Comparison of ENCODE assay signal across 8 cellular contexts in genomic region chr14:65255583-65256443, GRCh38.
A peak's percentile ranks its signal among the peaks of the same experiment; 100 is the strongest.
DNase-seq lines count a peak whose midpoint lies in the region; ATAC-seq and TF ChIP-seq lines count a peak whose summit lies in the region.

No MANE protein-coding gene starts in this region.

- no peaks in the 10 kb centered on the region for H4K20me1 ChIP-seq in PC-3 (ENCODE audit: low read length)

- H2AFZ ChIP-seq in PC-3 (ENCODE audit: low read length), result peak overlapping the region; percentile 36

- peaks cover 4% of the 10 kb centered on the region; the same call in 1 of the 2 replicates for H3K36me3 ChIP-seq in PC-3 (ENCODE audit: low read depth, low read length)
- H3K36me3 ChIP-seq in iPS DF 6.9 (ENCODE audit: control insufficient read depth, insufficient read depth, low read length), result no peaks in the 10 kb centered on the region

- H3K27ac ChIP-seq in PC-3 (ENCODE audit: low read length) (peak overlapping the region; percentile 96), iPS DF 6.9 (ENCODE audit: low read length) (no peak overlapping the region)

- intact Hi-C loops in activated naive CD4-positive, alpha-beta T cell treated with anti-CD3 and anti-CD28 coated beads for 36 hours (cut with micrococcal nuclease), result no loop called here
- intact Hi-C loops in PC-3 (cut with micrococcal nuclease), result loop anchor here (1.0 to 2.0 kb wide), 6 partner anchors 22 to 156 kb away; partner anchors contain the start of gene FUT8

- no peak for ATAC-seq in activated naive CD4-positive, alpha-beta T cell treated with anti-CD3 and anti-CD28 coated beads, Interleukin-2, amount 50 U/mL, for 72 hours
- ATAC-seq in PC-3 (peak; percentile 62), HG03520 (IDR thresholded peaks at IDR 0.05; ENCODE audit: unreplicated experiment) (no peak), GM19035 (IDR thresholded peaks at IDR 0.05; ENCODE audit: unreplicated experiment) (no peak)

- H3F3A ChIP-seq in PC-3 (ENCODE audit: low read length, unreplicated experiment), result no peaks in the 10 kb centered on the region

- H3K27me3 ChIP-seq in PC-3 (ENCODE audit: low read length), result no peaks in the 10 kb centered on the region
- no peaks in the 10 kb centered on the region for H3K27me3 ChIP-seq in iPS DF 6.9 (ENCODE audit: control insufficient read depth, insufficient read depth, low read length)

- H3K4me1 ChIP-seq in PC-3 (ENCODE audit: insufficient read depth, low read length) (peaks cover 58% of the 10 kb centered on the region), iPS DF 6.9 (ENCODE audit: control insufficient read depth, insufficient read depth, low read length) (peaks cover 6% of the 10 kb centered on the region)

- H3K36me3 Mint-ChIP-seq in activated naive CD4-positive, alpha-beta T cell treated with anti-CD3 and anti-CD28 coated beads for 36 hours (ENCODE audit: low read depth), result no peaks in the 10 kb centered on the region
- peaks cover 0 to 4% of the 10 kb centered on the region in 2 donors for H3K36me3 Mint-ChIP-seq in activated naive CD4-positive, alpha-beta T cell treated with anti-CD3 and anti-CD28 coated beads, Interleukin-2, amount 50 U/mL, for 72 hours
- H3K36me3 Mint-ChIP-seq in type B pancreatic cell, result no peaks in the 10 kb centered on the region

- peak overlapping the region; percentile 81 for H3K9ac ChIP-seq in PC-3 (ENCODE audit: low read length)

- H3K4me3 ChIP-seq in PC-3 (ENCODE audit: low read length) (peak overlapping the region; percentile 34; the same call in 1 of the 2 replicates), iPS DF 6.9 (ENCODE audit: low read length) (no peak overlapping the region)

- peaks cover 3% of the 10 kb centered on the region for H3K9me3 Mint-ChIP-seq in activated naive CD4-positive, alpha-beta T cell treated with anti-CD3 and anti-CD28 coated beads for 36 hours
- H3K9me3 Mint-ChIP-seq in activated naive CD4-positive, alpha-beta T cell treated with anti-CD3 and anti-CD28 coated beads, Interleukin-2, amount 50 U/mL, for 72 hours, result peaks cover 3 to 4% of the 10 kb centered on the region in 2 donors
- peaks cover 11% of the 10 kb centered on the region for H3K9me3 Mint-ChIP-seq in type B pancreatic cell

- no peak overlapping the region for H3K27ac Mint-ChIP-seq in activated naive CD4-positive, alpha-beta T cell treated with anti-CD3 and anti-CD28 coated beads for 36 hours
- H3K27ac Mint-ChIP-seq in activated naive CD4-positive, alpha-beta T cell treated with anti-CD3 and anti-CD28 coated beads, Interleukin-2, amount 50 U/mL, for 72 hours, result no peak overlapping the region
- peak overlapping the region; percentile 97 for H3K27ac Mint-ChIP-seq in type B pancreatic cell

- POLR2A ChIA-PET in PC-3 (lab: Charles Lee; ENCODE audit: unreplicated experiment), result interaction anchor here (0.5 to 0.8 kb wide), 4 partner anchors 48 to 355 kb away, joined by 3 to 5 read pairs (median 3); no protein-coding TSS in a partner anchor

- TF ChIP-seq CTCF in PC-3 (conservative IDR thresholded peaks at IDR 0.05; ENCODE audit: low read depth, low read length) (no peak), type B pancreatic cell (conservative IDR thresholded peaks at IDR 0.05) (no peak)

- H3K27me3 Mint-ChIP-seq in activated naive CD4-positive, alpha-beta T cell treated with anti-CD3 and anti-CD28 coated beads for 36 hours (ENCODE audit: low read depth), result no peaks in the 10 kb centered on the region
- no peaks in the 10 kb centered on the region for H3K27me3 Mint-ChIP-seq in type B pancreatic cell

- BruUV-seq in PC-3 (replicated peaks; lab: Mats Ljungman, UMichigan), result no TSS peak

- H3K79me2 ChIP-seq in PC-3 (ENCODE audit: low read length), result 0 out of 2 replicates have a peak, but pooled peaks cover 9% of the 10 kb centered on the region

- H3K4me3 Mint-ChIP-seq in activated naive CD4-positive, alpha-beta T cell treated with anti-CD3 and anti-CD28 coated beads for 36 hours, result no peak overlapping the region
- H3K4me3 Mint-ChIP-seq in type B pancreatic cell, result peak overlapping the region; percentile 81

- DNase-seq in activated naive CD4-positive, alpha-beta T cell treated with anti-CD3 and anti-CD28 coated beads for 36 hours, result peak; percentile 17
- DNase-seq in activated naive CD4-positive, alpha-beta T cell treated with anti-CD3 and anti-CD28 coated beads, Interleukin-2, amount 50 U/mL, for 72 hours (ENCODE audit: low spot score in 2 of 2), result no peak
- peak; percentile 95 for DNase-seq in PC-3
- DNase-seq in iPS DF 6.9 (ENCODE audit: low read depth, low spot score), result peak; percentile 85
- peak; percentile 73 for DNase-seq in type B pancreatic cell (ENCODE audit: extremely low spot score, unreplicated experiment)
- DNase-seq in stimulated activated CD4-positive, alpha-beta T cell treated with anti-CD3 and anti-CD28 coated beads, Interleukin-4, amount 100 ng/mL, for 1 hour, result no peak

- peaks cover 25% of the 10 kb centered on the region for H3K4me1 Mint-ChIP-seq in activated naive CD4-positive, alpha-beta T cell treated with anti-CD3 and anti-CD28 coated beads for 36 hours (ENCODE audit: low read depth)
- peaks cover 46% of the 10 kb centered on the region for H3K4me1 Mint-ChIP-seq in type B pancreatic cell (ENCODE audit: unreplicated experiment)

- CTCF ChIA-PET in activated naive CD4-positive, alpha-beta T cell treated with anti-CD3 and anti-CD28 coated beads for 36 hours (lab: Charles Lee), result interaction anchor here (0.8 to 1.3 kb wide), 2 partner anchors 20 to 156 kb away, joined by 3 read pairs; partner anchors contain the start of gene FUT8
- CTCF ChIA-PET in PC-3 (lab: Charles Lee), result interaction anchor here (0.7 to 1.0 kb wide), 2 partner anchors 9 to 156 kb away, joined by 3 to 7 read pairs; no protein-coding TSS in a partner anchor

- H3K9me3 ChIP-seq in PC-3 (ENCODE audit: low read length) (0 out of 2 replicates have a peak, but pooled peaks cover 3% of the 10 kb centered on the region), iPS DF 6.9 (ENCODE audit: control insufficient read depth, insufficient read depth, low read length) (no peaks in the 10 kb centered on the region)

- H3K4me2 ChIP-seq in PC-3 (ENCODE audit: low read length), result peak overlapping the region; percentile 75

- H3K9me2 ChIP-seq in PC-3 (replicated peaks; ENCODE audit: low read length), result no peaks in the 10 kb centered on the region

- WGBS in iPS DF 6.9 (ENCODE audit: insufficient coverage, insufficient read length), result no CpG with 5 or more reads among the region's 8 CpGs

Comparison
In these comparisons a context has a peak if more than half of its experiments do, and no peak if none do; other contexts are left out.
1. DNase-seq: peak in activated naive CD4-positive, alpha-beta T cell treated with anti-CD3 and anti-CD28 coated beads for 36 hours (single experiment), PC-3 (single experiment), iPS DF 6.9 (single experiment) and type B pancreatic cell (single experiment); none in activated naive CD4-positive, alpha-beta T cell treated with anti-CD3 and anti-CD28 coated beads, Interleukin-2, amount 50 U/mL, for 72 hours (0 of 2) and stimulated activated CD4-positive, alpha-beta T cell treated with anti-CD3 and anti-CD28 coated beads, Interleukin-4, amount 100 ng/mL, for 1 hour (single experiment).